ENCODE assay signal across 1 cellular context in genomic region chr6:37459981-37460800, GRCh38.
A peak's percentile ranks its signal among the peaks of the same experiment; 100 is the strongest.
TF ChIP-seq lines count a peak whose summit lies in the region.

No MANE protein-coding gene starts in this region.

TF ChIP-seq in K562, 482 proteins besides CTCF, POLR2A, EP300 and RAD21 (continues in another document):
- no peak for TF ChIP-seq ZFPM2 (CRISPR knock-in tag; IDR thresholded peaks at IDR 0.05)
- TF ChIP-seq NR2C2 (CRISPR knock-in tag; IDR thresholded peaks at IDR 0.05), result no peak
- no peak for TF ChIP-seq NR2C2 (tag; IDR thresholded peaks at IDR 0.05)
- peak; percentile 81; the same call in 1 of the 2 replicates for TF ChIP-seq MTA3 (IDR thresholded peaks at IDR 0.05; ENCODE audit: borderline replicate concordance)
- TF ChIP-seq ETV6 (IDR thresholded peaks at IDR 0.05; ENCODE audit: borderline replicate concordance in 1 of 2, low read depth in 2 of 2, low read length in 1 of 2), result peak in 1 of 2 experiments; percentile 52; a peak in 1 of 4 replicates
- no peak for TF ChIP-seq ETV6 (CRISPR knock-in tag; IDR thresholded peaks at IDR 0.05; ENCODE audit: borderline replicate concordance)
- peak; percentile 75; the same call in 1 of the 2 replicates for TF ChIP-seq TCF7 (IDR thresholded peaks at IDR 0.05; ENCODE audit: borderline replicate concordance)
- 0 out of 2 replicates have a peak, but pooled peaks have one; percentile 25 for TF ChIP-seq CHD2 (IDR thresholded peaks at IDR 0.05; ENCODE audit: low read depth, low read length)
- TF ChIP-seq BRD4 (IDR thresholded peaks at IDR 0.05), result no peak
- TF ChIP-seq SMARCA4 (IDR thresholded peaks at IDR 0.05), result peak; percentile 96
- TF ChIP-seq CEBPG (CRISPR knock-in tag; IDR thresholded peaks at IDR 0.05), result no peak
- no peak for TF ChIP-seq CEBPG (tag; conservative IDR thresholded peaks at IDR 0.05 in 1 of 2, IDR thresholded peaks at IDR 0.05 in 1 of 2)
- no peak for TF ChIP-seq PYGO2 (tag; IDR thresholded peaks at IDR 0.05)
- no peak for TF ChIP-seq MIER1 (IDR thresholded peaks at IDR 0.05; ENCODE audit: low read depth)
- TF ChIP-seq, protein P1, sequence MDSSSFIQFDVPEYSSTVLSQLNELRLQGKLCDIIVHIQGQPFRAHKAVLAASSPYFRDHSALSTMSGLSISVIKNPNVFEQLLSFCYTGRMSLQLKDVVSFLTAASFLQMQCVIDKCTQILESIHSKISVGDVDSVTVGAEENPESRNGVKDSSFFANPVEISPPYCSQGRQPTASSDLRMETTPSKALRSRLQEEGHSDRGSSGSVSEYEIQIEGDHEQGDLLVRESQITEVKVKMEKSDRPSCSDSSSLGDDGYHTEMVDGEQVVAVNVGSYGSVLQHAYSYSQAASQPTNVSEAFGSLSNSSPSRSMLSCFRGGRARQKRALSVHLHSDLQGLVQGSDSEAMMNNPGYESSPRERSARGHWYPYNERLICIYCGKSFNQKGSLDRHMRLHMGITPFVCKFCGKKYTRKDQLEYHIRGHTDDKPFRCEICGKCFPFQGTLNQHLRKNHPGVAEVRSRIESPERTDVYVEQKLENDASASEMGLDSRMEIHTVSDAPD (CRISPR knock-in tag; IDR thresholded peaks at IDR 0.05), result no peak
- TF ChIP-seq SOX6 (IDR thresholded peaks at IDR 0.05), result peak; percentile 89
- TF ChIP-seq ZNF584 (CRISPR knock-in tag; IDR thresholded peaks at IDR 0.05; ENCODE audit: low read depth), result peak; percentile 82
- peak; percentile 79 for TF ChIP-seq ZKSCAN8 (CRISPR knock-in tag; IDR thresholded peaks at IDR 0.05)
- no peak for TF ChIP-seq CREBBP (IDR thresholded peaks at IDR 0.05; ENCODE audit: low read depth, low read length)
- TF ChIP-seq NR3C1 (CRISPR knock-in tag; IDR thresholded peaks at IDR 0.05), result no peak
- peak; percentile 78 for TF ChIP-seq CCNT2 (IDR thresholded peaks at IDR 0.05; ENCODE audit: borderline replicate concordance, extremely low read depth, insufficient read length, low read depth, low read length)
- TF ChIP-seq RFX7 (CRISPR knock-in tag; IDR thresholded peaks at IDR 0.05), result no peak
- TF ChIP-seq GATA2 (CRISPR knock-in tag; IDR thresholded peaks at IDR 0.05), result peak; percentile 98
- peak; percentile 99 for TF ChIP-seq TCF3 (CRISPR knock-in tag; IDR thresholded peaks at IDR 0.05)
- TF ChIP-seq, protein P2, sequence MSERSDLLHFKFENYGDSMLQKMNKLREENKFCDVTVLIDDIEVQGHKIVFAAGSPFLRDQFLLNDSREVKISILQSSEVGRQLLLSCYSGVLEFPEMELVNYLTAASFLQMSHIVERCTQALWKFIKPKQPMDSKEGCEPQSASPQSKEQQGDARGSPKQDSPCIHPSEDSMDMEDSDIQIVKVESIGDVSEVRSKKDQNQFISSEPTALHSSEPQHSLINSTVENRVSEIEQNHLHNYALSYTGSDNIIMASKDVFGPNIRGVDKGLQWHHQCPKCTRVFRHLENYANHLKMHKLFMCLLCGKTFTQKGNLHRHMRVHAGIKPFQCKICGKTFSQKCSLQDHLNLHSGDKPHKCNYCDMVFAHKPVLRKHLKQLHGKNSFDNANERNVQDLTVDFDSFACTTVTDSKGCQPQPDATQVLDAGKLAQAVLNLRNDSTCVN (CRISPR knock-in tag; IDR thresholded peaks at IDR 0.05), result no peak
- TF ChIP-seq DACH1 (IDR thresholded peaks at IDR 0.05; ENCODE audit: partially characterized antibody), result peak; percentile 98
- peak; percentile 84; the same call in 1 of the 2 replicates for TF ChIP-seq ZBTB7A (IDR thresholded peaks at IDR 0.05; ENCODE audit: borderline replicate concordance, control insufficient read depth, low read depth, low read length)
- peak; percentile 87; the same call in 1 of the 2 replicates for TF ChIP-seq ZNF668 (CRISPR knock-in tag; IDR thresholded peaks at IDR 0.05)
- TF ChIP-seq ZNF197 (CRISPR knock-in tag; IDR thresholded peaks at IDR 0.05; ENCODE audit: low read depth), result peak; percentile 84; the same call in 1 of the 2 replicates
- no peak for TF ChIP-seq COPS2 (conservative IDR thresholded peaks at IDR 0.05)
- TF ChIP-seq, protein P3, sequence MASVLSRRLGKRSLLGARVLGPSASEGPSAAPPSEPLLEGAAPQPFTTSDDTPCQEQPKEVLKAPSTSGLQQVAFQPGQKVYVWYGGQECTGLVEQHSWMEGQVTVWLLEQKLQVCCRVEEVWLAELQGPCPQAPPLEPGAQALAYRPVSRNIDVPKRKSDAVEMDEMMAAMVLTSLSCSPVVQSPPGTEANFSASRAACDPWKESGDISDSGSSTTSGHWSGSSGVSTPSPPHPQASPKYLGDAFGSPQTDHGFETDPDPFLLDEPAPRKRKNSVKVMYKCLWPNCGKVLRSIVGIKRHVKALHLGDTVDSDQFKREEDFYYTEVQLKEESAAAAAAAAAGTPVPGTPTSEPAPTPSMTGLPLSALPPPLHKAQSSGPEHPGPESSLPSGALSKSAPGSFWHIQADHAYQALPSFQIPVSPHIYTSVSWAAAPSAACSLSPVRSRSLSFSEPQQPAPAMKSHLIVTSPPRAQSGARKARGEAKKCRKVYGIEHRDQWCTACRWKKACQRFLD (CRISPR knock-in tag; IDR thresholded peaks at IDR 0.05), result peak; percentile 93
- TF ChIP-seq TBL1XR1 (IDR thresholded peaks at IDR 0.05; ENCODE audit: low read length in 2 of 2), result peak; percentile 87
- no peak for TF ChIP-seq FIP1L1 (IDR thresholded peaks at IDR 0.05; ENCODE audit: low read depth, low read length, poor library complexity, severe bottlenecking)
- TF ChIP-seq BHLHE40 (IDR thresholded peaks at IDR 0.05; ENCODE audit: low read length), result peak; percentile 52; the same call in 1 of the 2 replicates
- no peak for TF ChIP-seq ZNF133 (CRISPR knock-in tag; IDR thresholded peaks at IDR 0.05)
- peak; percentile 97 for TF ChIP-seq MTA2 (IDR thresholded peaks at IDR 0.05; ENCODE audit: low read depth)
- peak; percentile 79; the same call in 1 of the 2 replicates for TF ChIP-seq NCOA1 (IDR thresholded peaks at IDR 0.05; ENCODE audit: low read depth)
- peak; percentile 80; the same call in 1 of the 2 replicates for TF ChIP-seq ZNF274 (IDR thresholded peaks at IDR 0.05; ENCODE audit: borderline replicate concordance, low read depth, low read length)
- no peak for TF ChIP-seq NCOA4 (IDR thresholded peaks at IDR 0.05; ENCODE audit: partially characterized antibody)
- peak in 1 of 2 experiments; percentile 95; a peak in 2 of 4 replicates for TF ChIP-seq ZMIZ1 (IDR thresholded peaks at IDR 0.05; ENCODE audit: low read depth in 2 of 2, low read length in 2 of 2)
- TF ChIP-seq, protein P4, sequence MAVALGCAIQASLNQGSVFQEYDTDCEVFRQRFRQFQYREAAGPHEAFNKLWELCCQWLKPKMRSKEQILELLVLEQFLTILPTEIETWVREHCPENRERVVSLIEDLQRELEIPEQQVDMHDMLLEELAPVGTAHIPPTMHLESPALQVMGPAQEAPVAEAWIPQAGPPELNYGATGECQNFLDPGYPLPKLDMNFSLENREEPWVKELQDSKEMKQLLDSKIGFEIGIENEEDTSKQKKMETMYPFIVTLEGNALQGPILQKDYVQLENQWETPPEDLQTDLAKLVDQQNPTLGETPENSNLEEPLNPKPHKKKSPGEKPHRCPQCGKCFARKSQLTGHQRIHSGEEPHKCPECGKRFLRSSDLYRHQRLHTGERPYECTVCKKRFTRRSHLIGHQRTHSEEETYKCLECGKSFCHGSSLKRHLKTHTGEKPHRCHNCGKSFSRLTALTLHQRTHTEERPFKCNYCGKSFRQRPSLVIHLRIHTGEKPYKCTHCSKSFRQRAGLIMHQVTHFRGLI (CRISPR knock-in tag; IDR thresholded peaks at IDR 0.05), result peak; percentile 54; the same call in 1 of the 2 replicates
- no peak for TF ChIP-seq RBM15 (IDR thresholded peaks at IDR 0.05; ENCODE audit: insufficient read depth, low read length)
- peak; percentile 63 to 70; a peak in 3 of 4 replicates for TF ChIP-seq NRF1 (conservative IDR thresholded peaks at IDR 0.05 in 1 of 2, IDR thresholded peaks at IDR 0.05 in 1 of 2)
- peak; percentile 51 for TF ChIP-seq TAF1 (IDR thresholded peaks at IDR 0.05; ENCODE audit: control insufficient read depth, extremely low read depth, insufficient read depth, low read length, severe bottlenecking)
- peak; percentile 70; the same call in 1 of the 2 replicates for TF ChIP-seq BCOR (IDR thresholded peaks at IDR 0.05)
- no peak for TF ChIP-seq CBX5 (IDR thresholded peaks at IDR 0.05; ENCODE audit: borderline replicate concordance, low read depth)
- TF ChIP-seq NBN (IDR thresholded peaks at IDR 0.05; ENCODE audit: low read depth), result peak; percentile 76
- no peak for TF ChIP-seq THAP7 (CRISPR knock-in tag; IDR thresholded peaks at IDR 0.05)
- 0 out of 2 replicates have a peak, but pooled peaks have one; percentile 34 for TF ChIP-seq CREB3 (tag; conservative IDR thresholded peaks at IDR 0.05; ENCODE audit: low read depth)
- no peak for TF ChIP-seq ZNF717 (CRISPR knock-in tag; IDR thresholded peaks at IDR 0.05)
- no peak for TF ChIP-seq FOXA1 (IDR thresholded peaks at IDR 0.05; ENCODE audit: borderline replicate concordance)
- TF ChIP-seq FOXM1 (IDR thresholded peaks at IDR 0.05; ENCODE audit: low read depth), result peak; percentile 90
- no peak for TF ChIP-seq FOXM1 (CRISPR knock-in tag; IDR thresholded peaks at IDR 0.05; ENCODE audit: low read depth)
- peak; percentile 31; the same call in 1 of the 2 replicates for TF ChIP-seq RAD51 (IDR thresholded peaks at IDR 0.05; ENCODE audit: borderline replicate concordance, low read depth)
- 0 out of 2 replicates have a peak, but pooled peaks have one; percentile 64 for TF ChIP-seq ZEB2 (IDR thresholded peaks at IDR 0.05)
- peak; percentile 61; the same call in 1 of the 2 replicates for TF ChIP-seq GABPB1 (CRISPR knock-in tag; IDR thresholded peaks at IDR 0.05)
- TF ChIP-seq TAF9B (IDR thresholded peaks at IDR 0.05; ENCODE audit: partially characterized antibody), result no peak
- TF ChIP-seq TRIM24 (IDR thresholded peaks at IDR 0.05), result peak; percentile 96
- TF ChIP-seq HDAC1 (IDR thresholded peaks at IDR 0.05), result peak in 1 of 2 experiments; percentile 89; a peak in 2 of 4 replicates
- peak; percentile 86 for TF ChIP-seq ZKSCAN1 (IDR thresholded peaks at IDR 0.05; ENCODE audit: low read depth, low read length)
- peak; percentile 99 for TF ChIP-seq TFAP4 (CRISPR knock-in tag; IDR thresholded peaks at IDR 0.05; ENCODE audit: borderline replicate concordance)
- peak; percentile 96 for TF ChIP-seq STAT5A (IDR thresholded peaks at IDR 0.05; ENCODE audit: borderline replicate concordance, low read length)
- TF ChIP-seq GATAD2A (IDR thresholded peaks at IDR 0.05), result no peak; the same call in none of the 2 replicates
- TF ChIP-seq KAT7 (CRISPR knock-in tag; IDR thresholded peaks at IDR 0.05; ENCODE audit: borderline replicate concordance), result peak; percentile 43; the same call in 1 of the 2 replicates
- TF ChIP-seq CBFA2T3 (IDR thresholded peaks at IDR 0.05), result peak; percentile 99
- TF ChIP-seq ARNT (IDR thresholded peaks at IDR 0.05), result peak in 1 of 2 experiments; percentile 92; a peak in 2 of 4 replicates
- peak; percentile 59 for TF ChIP-seq SMARCC2 (IDR thresholded peaks at IDR 0.05; ENCODE audit: low read depth)
- peak; percentile 74; the same call in 1 of the 2 replicates for TF ChIP-seq LEF1 (IDR thresholded peaks at IDR 0.05)
- TF ChIP-seq EHMT2 (IDR thresholded peaks at IDR 0.05), result peak; percentile 72
